Comparison of ENCODE assay signal across 25 cellular contexts in the genomic region with DNA sequence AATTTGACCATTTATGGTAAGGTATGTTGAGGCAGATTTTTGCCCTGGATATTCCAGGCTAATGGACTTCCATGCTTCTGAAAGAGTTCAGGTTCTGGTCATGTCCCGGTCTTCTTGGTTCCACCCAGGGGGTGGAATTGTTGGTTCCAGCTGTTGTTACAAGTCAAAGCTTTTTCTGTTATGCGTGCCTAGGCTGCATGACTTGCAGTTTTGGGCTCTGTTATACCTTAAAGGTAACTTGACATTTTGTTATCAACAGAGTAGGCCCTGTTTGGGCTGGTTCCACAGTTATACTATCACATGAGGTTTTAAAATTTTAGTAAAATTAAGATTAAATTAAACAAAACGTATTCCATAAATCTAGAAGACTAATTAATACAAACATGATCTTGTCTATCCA.
"Had no signal": no experiment of that assay in that cellular context is flagged by ENCODE, and none has a peak within 500 bp of the region (broad histone marks: within the 10 kb centered on the region; RNA-seq: fewer than 3 reads in every experiment).

No MANE protein-coding gene starts in this region.

- H3K27me3 Mint-ChIP-seq: stimulated activated memory B cell treated with anti-CD40 and anti-IgM and Interleukin-4, amounts not matched to agents 10 μg/mL and 1 μg/mL and 100 μg/mL, for 72 hours had no signal

- H3K4me3 Mint-ChIP-seq: natural killer cell; stimulated activated memory B cell treated with anti-CD40 and anti-IgM and Interleukin-4, amounts not matched to agents 10 μg/mL and 1 μg/mL and 100 μg/mL, for 72 hours had no signal

- DNase-seq: colonic mucosa; dermis blood vessel endothelial cell; effector memory CD4-positive, alpha-beta T cell; erythroblast; esophagus squamous epithelium; foreskin melanocyte; glutamatergic neuron; heart right ventricle; hippocampal formation; left ventricle myocardium superior; lower lobe of right lung; natural killer cell; occipital lobe; ovary; posterior cingulate gyrus; psoas muscle; right cardiac atrium; spleen; stimulated activated CD4-positive, alpha-beta T cell treated with anti-CD3 and anti-CD28 coated beads, Interleukin-4, amount 100 ng/mL, for 4 hours; stimulated activated naive CD8-positive, alpha-beta T cell treated with anti-CD3 and anti-CD28 coated beads, Interleukin-15, Interleukin-2, amounts not matched to agents 100 U/mL and 50 U/mL, for 24 hours; upper lobe of left lung had no signal

- H3K27ac ChIP-seq: colonic mucosa, esophagus squamous epithelium, heart right ventricle, lower lobe of right lung, ovary, psoas muscle, skin epidermis, spleen, thoracic aorta, tibial nerve, upper lobe of left lung had no signal

- H3K4me3 ChIP-seq: colonic mucosa, esophagus squamous epithelium, heart right ventricle, lower lobe of right lung, ovary, psoas muscle, skin epidermis, spleen, thoracic aorta, tibial nerve, upper lobe of left lung had no signal

- H3K4me1 ChIP-seq: colonic mucosa, esophagus squamous epithelium, heart right ventricle, lower lobe of right lung, psoas muscle, spleen, tibial nerve, upper lobe of left lung had no signal

- H3K27me3 ChIP-seq: colonic mucosa, esophagus squamous epithelium, heart right ventricle, ovary, spleen, tibial nerve, upper lobe of left lung had no signal

- H3K9me3 ChIP-seq: colonic mucosa, esophagus squamous epithelium, heart right ventricle, lower lobe of right lung, ovary, psoas muscle, spleen, thoracic aorta, tibial nerve, upper lobe of left lung had no signal

- ATAC-seq: heart right ventricle; left ventricle myocardium superior; lower lobe of right lung; natural killer cell; psoas muscle; right cardiac atrium; stimulated activated memory B cell treated with anti-CD40 and anti-IgM and Interleukin-4, amounts not matched to agents 10 μg/mL and 1 μg/mL and 100 μg/mL, for 72 hours; stimulated activated naive CD8-positive, alpha-beta T cell treated with anti-CD3 and anti-CD28 coated beads, Interleukin-15, Interleukin-2, amounts not matched to agents 100 U/mL and 50 U/mL, for 24 hours had no signal

- H3K36me3 Mint-ChIP-seq: natural killer cell had no signal

- H3K36me3 ChIP-seq: colonic mucosa, esophagus squamous epithelium, heart right ventricle, lower lobe of right lung, ovary, thoracic aorta, tibial nerve, upper lobe of left lung had no signal

- H3K9me3 Mint-ChIP-seq: natural killer cell; stimulated activated memory B cell treated with anti-CD40 and anti-IgM and Interleukin-4, amounts not matched to agents 10 μg/mL and 1 μg/mL and 100 μg/mL, for 72 hours had no signal

- H3K4me1 Mint-ChIP-seq: natural killer cell; stimulated activated memory B cell treated with anti-CD40 and anti-IgM and Interleukin-4, amounts not matched to agents 10 μg/mL and 1 μg/mL and 100 μg/mL, for 72 hours had no signal

- H3K27ac Mint-ChIP-seq: natural killer cell; stimulated activated memory B cell treated with anti-CD40 and anti-IgM and Interleukin-4, amounts not matched to agents 10 μg/mL and 1 μg/mL and 100 μg/mL, for 72 hours had no signal
